In genomic region chr11:7905961-7906429, GRCh38 we compare ENCODE assay signal across 20 cellular contexts. TPM values are rescaled to one million over a fixed set of nuclear protein-coding genes. Genes with fewer than 3 reads are reported as not detected.
DNase-seq lines count a peak whose midpoint lies in the region; FAIRE-seq and TF ChIP-seq lines count a peak whose summit lies in the region.
"Had no signal": no experiment of that assay in that cellular context is flagged by ENCODE, and none has a peak within 500 bp of the region (broad histone marks: within the 10 kb centered on the region; RNA-seq: fewer than 3 reads in every experiment).

No MANE protein-coding gene starts in this region.

- peak overlapping the region; percentile 10 for H2BK120ac ChIP-seq in H9 (ENCODE audit: low read depth, low read length, poor library complexity, severe bottlenecking)

- H3K9me3 Mint-ChIP-seq in H9: no peaks in the 10 kb centered on the region
- H3K9me3 Mint-ChIP-seq in activated CD4-positive, alpha-beta memory T cell treated with anti-CD3 and anti-CD28 coated beads for 36 hours: no peaks in the 10 kb centered on the region
- H3K9me3 Mint-ChIP-seq: activated CD4-positive, alpha-beta T cell treated with anti-CD3 and anti-CD28 coated beads, Interleukin-2, amount 10 ng/mL, durations not matched to agents 24 days and 14 days; activated T-helper 1 cell treated with anti-CD3 and anti-CD28 coated beads, Interleukin-12 subunit alpha, Interleukin-12 subunit beta, Interleukin-2, Interleukin-4 antibody, amounts not matched to agents 30 ng/mL and 10 ng/mL and 1 ng/mL, durations not matched to agents 14 hours and 24 hours and 36 hours; memory B cell; T-helper 2 cell treated with Interferon-gamma antibody and Interleukin-4, amounts not matched to agents 5 μg/mL and 100 μg/mL, for 36 hours had no signal

- peak overlapping the region; percentile 8 for H4K5ac ChIP-seq in H9 (ENCODE audit: insufficient read length, low read depth, low read length)

- TF ChIP-seq POLR2A in H54 (IDR thresholded peaks at IDR 0.05; ENCODE audit: low read depth, low read length): no peak

- H4K91ac ChIP-seq in H9 (ENCODE audit: insufficient read length, low read depth, low read length): no peak overlapping the region

- H3F3A ChIP-seq in smooth muscle cell (ENCODE audit: low read depth): no peaks in the 10 kb centered on the region

- WGBS in H9 (ENCODE audit: extremely low coverage, insufficient read length, low lambda C conversion rate): no CpG with 5 or more reads among the region's 3 CpGs
- 18% methylated on average over 3 of the region's 3 CpGs for WGBS in smooth muscle cell (ENCODE audit: low lambda C conversion rate)

- FAIRE-seq in keratinocyte (lab: Jason Lieb, UNC): peak; percentile 56
- no peak for FAIRE-seq in H54 (lab: Jason Lieb, UNC)
- FAIRE-seq: GM12878 had no signal

- no peak overlapping the region for H3K23ac ChIP-seq in H9 (ENCODE audit: insufficient read length, low read depth, low read length)

- no peaks in the 10 kb centered on the region for H3K79me1 ChIP-seq in H9 (ENCODE audit: insufficient read depth, low read depth, low read length, poor library complexity, severe bottlenecking)

- peak overlapping the region; percentile 88 to 97 (median 95) for H3K27ac Mint-ChIP-seq in H9
- no peak overlapping the region for H3K27ac Mint-ChIP-seq in activated CD4-positive, alpha-beta memory T cell treated with anti-CD3 and anti-CD28 coated beads for 36 hours
- H3K27ac Mint-ChIP-seq: activated CD4-positive, alpha-beta T cell treated with anti-CD3 and anti-CD28 coated beads, Interleukin-2, amount 10 ng/mL, durations not matched to agents 24 days and 14 days; activated T-helper 1 cell treated with anti-CD3 and anti-CD28 coated beads, Interleukin-12 subunit alpha, Interleukin-12 subunit beta, Interleukin-2, Interleukin-4 antibody, amounts not matched to agents 30 ng/mL and 10 ng/mL and 1 ng/mL, durations not matched to agents 14 hours and 24 hours and 36 hours; memory B cell; T-helper 2 cell treated with Interferon-gamma antibody and Interleukin-4, amounts not matched to agents 5 μg/mL and 100 μg/mL, for 36 hours had no signal

- no peak overlapping the region for H4K8ac ChIP-seq in H9 (replicated peaks; ENCODE audit: insufficient read length, low read depth, low read length)

- no peak overlapping the region for H2AK5ac ChIP-seq in H9 (ENCODE audit: insufficient read length, low read length)

- no peaks in the 10 kb centered on the region for H3K79me2 ChIP-seq in H9 (ENCODE audit: insufficient read depth, low read length)
- peaks cover 8% of the 10 kb centered on the region for H3K79me2 ChIP-seq in keratinocyte (ENCODE audit: control insufficient read depth, insufficient read depth, low read length)
- no peaks in the 10 kb centered on the region for H3K79me2 ChIP-seq in smooth muscle cell (ENCODE audit: low read depth)

- H3K27me3 ChIP-seq in H9 (ENCODE audit: insufficient read depth, low read length) (no peaks in the 10 kb centered on the region), keratinocyte (ENCODE audit: control insufficient read depth, extremely low read depth, insufficient read depth, low read length) (no peaks in the 10 kb centered on the region), smooth muscle cell (ENCODE audit: low read depth) (no peaks in the 10 kb centered on the region)

- no peak overlapping the region for H3K56ac ChIP-seq in H9 (ENCODE audit: insufficient read length, low read depth, low read length)

- intact Hi-C loops in activated CD4-positive, alpha-beta memory T cell treated with anti-CD3 and anti-CD28 coated beads for 36 hours (cut with micrococcal nuclease): no loop called here

- peak overlapping the region; percentile 18 for H3K18ac ChIP-seq in H9 (ENCODE audit: insufficient read length, low read depth, low read length)

- H3K9me1 ChIP-seq in keratinocyte (ENCODE audit: control insufficient read depth, extremely low read depth, insufficient read depth, low read length): no peaks in the 10 kb centered on the region

- POLR2A ChIA-PET in activated CD4-positive, alpha-beta memory T cell treated with anti-CD3 and anti-CD28 coated beads for 36 hours (lab: Charles Lee): no interaction called here

- no peak for TF ChIP-seq CTCF in H9 (conservative IDR thresholded peaks at IDR 0.05)
- no peak for TF ChIP-seq CTCF in keratinocyte (optimal IDR thresholded peaks at IDR 0.05 in 1 of 3, IDR thresholded peaks at IDR 0.05 in 1 of 3, conservative IDR thresholded peaks at IDR 0.05 in 1 of 3; ENCODE audit: extremely low read depth in 1 of 3, insufficient read depth in 2 of 3, low read length in 3 of 3)
- no peak for TF ChIP-seq CTCF in smooth muscle cell (IDR thresholded peaks at IDR 0.05; ENCODE audit: borderline replicate concordance, insufficient read depth, poor library complexity, severe bottlenecking)
- TF ChIP-seq CTCF in GM20000 (IDR thresholded peaks at IDR 0.05; ENCODE audit: extremely low read depth, missing control alignments): no peak

- H3K4me2 ChIP-seq in H9 (ENCODE audit: insufficient read depth, insufficient read length, low read length): peak overlapping the region; percentile 50
- H3K4me2 ChIP-seq in keratinocyte (ENCODE audit: control insufficient read depth, extremely low read depth, insufficient read depth, low read depth, low read length): peak overlapping the region; percentile 93
- H3K4me2 ChIP-seq in smooth muscle cell: peak overlapping the region; percentile 64

- H4K20me1 ChIP-seq in H9 (ENCODE audit: control insufficient read depth, insufficient read depth, insufficient read length) (no peaks in the 10 kb centered on the region), keratinocyte (ENCODE audit: control insufficient read depth, extremely low read depth, insufficient read depth, low read length) (no peaks in the 10 kb centered on the region), smooth muscle cell (ENCODE audit: low read depth) (no peaks in the 10 kb centered on the region)

- H3K36me3 Mint-ChIP-seq in H9 (ENCODE audit: insufficient read depth in 1 of 3, low read depth in 3 of 3): no peaks in the 10 kb centered on the region; a peak in 1 of 7 replicates
- no peaks in the 10 kb centered on the region for H3K36me3 Mint-ChIP-seq in activated CD4-positive, alpha-beta memory T cell treated with anti-CD3 and anti-CD28 coated beads for 36 hours
- H3K36me3 Mint-ChIP-seq: memory B cell had no signal

- CTCF ChIA-PET in activated CD4-positive, alpha-beta memory T cell treated with anti-CD3 and anti-CD28 coated beads for 36 hours (lab: Charles Lee): interaction anchor here (0.8 to 1.4 kb wide), 4 partner anchors 14 to 193 kb away, joined by 3 to 4 read pairs (median 3); partner anchors contain the start of gene EIF3F

- no peak overlapping the region for H3T11ph ChIP-seq in H9 (ENCODE audit: low read length)

- H3K4me3 Mint-ChIP-seq in H9: peak overlapping the region in 1 of 2 experiments; percentile 30; a peak in 2 of 5 replicates
- H3K4me3 Mint-ChIP-seq in activated CD4-positive, alpha-beta memory T cell treated with anti-CD3 and anti-CD28 coated beads for 36 hours: no peak overlapping the region
- H3K4me3 Mint-ChIP-seq: activated CD4-positive, alpha-beta T cell treated with anti-CD3 and anti-CD28 coated beads, Interleukin-2, amount 10 ng/mL, durations not matched to agents 24 days and 14 days; activated T-helper 1 cell treated with anti-CD3 and anti-CD28 coated beads, Interleukin-12 subunit alpha, Interleukin-12 subunit beta, Interleukin-2, Interleukin-4 antibody, amounts not matched to agents 30 ng/mL and 10 ng/mL and 1 ng/mL, durations not matched to agents 14 hours and 24 hours and 36 hours; memory B cell; T-helper 2 cell treated with Interferon-gamma antibody and Interleukin-4, amounts not matched to agents 5 μg/mL and 100 μg/mL, for 36 hours had no signal

- H3K9me3 ChIP-seq in H9 (ENCODE audit: control insufficient read depth, low read depth, low read length) (no peaks in the 10 kb centered on the region), keratinocyte (ENCODE audit: control insufficient read depth, low read depth, low read length) (no peaks in the 10 kb centered on the region), smooth muscle cell (replicated peaks; ENCODE audit: low read depth) (no peaks in the 10 kb centered on the region)

- no peak overlapping the region for H2BK5ac ChIP-seq in H9 (ENCODE audit: insufficient read length, low read length)

- H3K4ac ChIP-seq in H9 (ENCODE audit: low read depth, low read length): no peak overlapping the region; the same call in 1 of the 2 replicates

- H2BK15ac ChIP-seq in H9 (ENCODE audit: low read depth, low read length): no peak overlapping the region

- H2AFZ ChIP-seq in H9 (ENCODE audit: low read length) (peak overlapping the region; percentile 16), keratinocyte (ENCODE audit: control insufficient read depth, low read length) (peak overlapping the region; percentile 62), smooth muscle cell (ENCODE audit: low read depth) (peak overlapping the region; percentile 22)

- peaks cover 4% of the 10 kb centered on the region; the same call in 1 of the 2 replicates for H3K4me1 ChIP-seq in H9 (ENCODE audit: insufficient read depth, low read length)
- peaks cover 48% of the 10 kb centered on the region for H3K4me1 ChIP-seq in keratinocyte (ENCODE audit: control insufficient read depth, extremely low read depth, insufficient read depth, low read length)
- H3K4me1 ChIP-seq in smooth muscle cell (ENCODE audit: low read depth): peaks cover 31% of the 10 kb centered on the region

- peak; percentile 59 for DNase-seq in H9
- peak; percentile 15 for DNase-seq in astrocyte of the hippocampus (ENCODE audit: low read depth, low spot score)
- DNase-seq in keratinocyte (ENCODE audit: low read depth, low spot score): no peak
- DNase-seq in smooth muscle cell (lab: John Stamatoyannopoulos, UW; ENCODE audit: unreplicated experiment): no peak
- DNase-seq in activated CD4-positive, alpha-beta memory T cell treated with anti-CD3 and anti-CD28 coated beads for 36 hours: no peak
- DNase-seq in NCI-H2029 (lab: John Stamatoyannopoulos, UW): no peak
- DNase-seq in GM20000 (ENCODE audit: low spot score): no peak
- DNase-seq in H54 (ENCODE audit: insufficient read length, low spot score): no peak
- DNase-seq: activated CD4-positive, alpha-beta T cell treated with anti-CD3 and anti-CD28 coated beads, Interleukin-2, amount 10 ng/mL, durations not matched to agents 24 days and 14 days; AML-193; aorta; GOT3; head of caudate nucleus; NCI-H1048; NCI-H2227 treated with DMSO at 0.1 percent for 48 hours; posterior cingulate gyrus had no signal

- dilution Hi-C loops in keratinocyte (cut with MboI; ENCODE audit: extremely low pct_ligation_motif_present, low sequenced_read_pairs): no loop called here

- H3K27ac ChIP-seq in H9 (ENCODE audit: insufficient read length, low read depth, low read length) (peak overlapping the region; percentile 62), keratinocyte (ENCODE audit: control insufficient read depth, insufficient read depth, low read length) (peak overlapping the region; percentile 67), smooth muscle cell (ENCODE audit: low read depth) (no peak overlapping the region)

- no peaks in the 10 kb centered on the region for H3K23me2 ChIP-seq in H9 (ENCODE audit: insufficient read length, low read depth, low read length, poor library complexity, severe bottlenecking)

- peak overlapping the region; percentile 38 to 78 (median 70) for H3K4me3 ChIP-seq in keratinocyte (ENCODE audit: control insufficient read depth in 2 of 3, extremely low read depth in 1 of 3, insufficient read depth in 2 of 3, low read depth in 1 of 3, low read length in 3 of 3)
- no peak overlapping the region for H3K4me3 ChIP-seq in smooth muscle cell
- H3K4me3 ChIP-seq: GM12878 had no signal

- H3K4me1 Mint-ChIP-seq in H9: peaks cover 67 to 72% of the 10 kb centered on the region in 2 experiments
- H3K4me1 Mint-ChIP-seq in activated CD4-positive, alpha-beta memory T cell treated with anti-CD3 and anti-CD28 coated beads for 36 hours (ENCODE audit: low read depth): no peaks in the 10 kb centered on the region
- H3K4me1 Mint-ChIP-seq: activated CD4-positive, alpha-beta T cell treated with anti-CD3 and anti-CD28 coated beads, Interleukin-2, amount 10 ng/mL, durations not matched to agents 24 days and 14 days; memory B cell had no signal

- no peaks in the 10 kb centered on the region for H3K36me3 ChIP-seq in keratinocyte (ENCODE audit: control insufficient read depth in 2 of 2, extremely low read depth in 1 of 2, insufficient read depth in 2 of 2, low read length in 2 of 2)
- no peaks in the 10 kb centered on the region for H3K36me3 ChIP-seq in smooth muscle cell (ENCODE audit: low read depth)

- peak overlapping the region; percentile 67; the same call in 1 of the 2 replicates for H3K14ac ChIP-seq in H9 (ENCODE audit: insufficient read depth, low read length)

- no peaks in the 10 kb centered on the region for H3K27me3 Mint-ChIP-seq in H9 (ENCODE audit: low read depth)
- peaks cover 8% of the 10 kb centered on the region for H3K27me3 Mint-ChIP-seq in activated CD4-positive, alpha-beta memory T cell treated with anti-CD3 and anti-CD28 coated beads for 36 hours

- H2BK12ac ChIP-seq in H9 (ENCODE audit: insufficient read length, low read depth, low read length): no peak overlapping the region

- H2BK20ac ChIP-seq in H9 (ENCODE audit: low read depth, low read length, poor library complexity, severe bottlenecking): no peak overlapping the region

- H3K9ac ChIP-seq in H9 (ENCODE audit: extremely low read depth, insufficient read length, low read length): peak overlapping the region; percentile 62
- peak overlapping the region; percentile 55 for H3K9ac ChIP-seq in keratinocyte (ENCODE audit: control insufficient read depth, extremely low read depth, insufficient read depth, low read length)
- H3K9ac ChIP-seq in smooth muscle cell (ENCODE audit: low read depth): no peak overlapping the region

RNA-seq across cellular contexts. Expression of gene OR10A6, which starts 25.1 kb away (rescaled TPM):
- not detected in 2 replicates for total RNA-seq in H9 (2021)
- polyA plus RNA-seq in keratinocyte: 0.06 to 0.45 TPM (median 0.26 TPM) in 3 replicates
- polyA plus RNA-seq in keratinocyte (2011; ENCODE audit: low read depth): 0.64 TPM
- polyA plus RNA-seq in keratinocyte (2011; cell fraction: cytosol; rRNA removed): 0.13 and 0.14 TPM in 2 replicates
- polyA plus RNA-seq in keratinocyte (2011; cell fraction: nucleus; rRNA removed): 0.83 and 1.2 TPM in 2 replicates
- 0.05 and 0.95 TPM in 2 replicates for polyA plus RNA-seq in keratinocyte (2012; ENCODE audit: low replicate concordance)
- polyA minus RNA-seq in keratinocyte: 0.13 TPM in 2 of 3 replicates, not detected in the other
- polyA minus RNA-seq in keratinocyte (2011; cell fraction: cytosol; rRNA and poly(A)+ RNA removed): not detected
- polyA minus RNA-seq in keratinocyte (2011; cell fraction: nucleus; rRNA and poly(A)+ RNA removed): 0.11 and 0.23 TPM in 2 replicates
- 0.31 TPM in 1 of 2 replicates, not detected in the other for total RNA-seq in smooth muscle cell
- not detected in 2 replicates for polyA plus RNA-seq in smooth muscle cell
- total RNA-seq in activated CD4-positive, alpha-beta memory T cell treated with anti-CD3 and anti-CD28 coated beads for 36 hours: not detected
- total RNA-seq: activated CD4-positive, alpha-beta T cell treated with anti-CD3 and anti-CD28 coated beads, Interleukin-2, amount 10 ng/mL, durations not matched to agents 24 days and 14 days; activated T-helper 1 cell treated with anti-CD3 and anti-CD28 coated beads, Interleukin-12 subunit alpha, Interleukin-12 subunit beta, Interleukin-2, Interleukin-4 antibody, amounts not matched to agents 30 ng/mL and 10 ng/mL and 1 ng/mL, durations not matched to agents 14 hours and 24 hours and 36 hours; aorta; GM12878 had no signal
- polyA plus RNA-seq: aorta, GM12878 had no signal

RNA-seq across cellular contexts. Expression of gene OR10A3, which starts 35.5 kb away (rescaled TPM):
- not detected in 2 replicates for total RNA-seq in H9 (2021)
- 0.04 to 0.40 TPM (median 0.07 TPM) in 3 replicates for polyA plus RNA-seq in keratinocyte
- polyA plus RNA-seq in keratinocyte (2011; ENCODE audit: low read depth): 0.22 TPM
- 0.06 TPM in 1 of 2 replicates, not detected in the other for polyA plus RNA-seq in keratinocyte (2011; cell fraction: cytosol; rRNA removed)
- 1.1 and 1.4 TPM in 2 replicates for polyA plus RNA-seq in keratinocyte (2011; cell fraction: nucleus; rRNA removed)
- polyA plus RNA-seq in keratinocyte (2012; ENCODE audit: low replicate concordance): 0.16 and 1.3 TPM in 2 replicates
- 1.2 to 1.4 TPM in 2 of 3 replicates, not detected in the other for polyA minus RNA-seq in keratinocyte
- not detected for polyA minus RNA-seq in keratinocyte (2011; cell fraction: cytosol; rRNA and poly(A)+ RNA removed)
- 1.0 TPM in 1 of 2 replicates, not detected in the other for polyA minus RNA-seq in keratinocyte (2011; cell fraction: nucleus; rRNA and poly(A)+ RNA removed)
- not detected in 2 replicates for total RNA-seq in smooth muscle cell
- not detected in 2 replicates for polyA plus RNA-seq in smooth muscle cell
- total RNA-seq in activated CD4-positive, alpha-beta memory T cell treated with anti-CD3 and anti-CD28 coated beads for 36 hours: not detected
- total RNA-seq: activated CD4-positive, alpha-beta T cell treated with anti-CD3 and anti-CD28 coated beads, Interleukin-2, amount 10 ng/mL, durations not matched to agents 24 days and 14 days; activated T-helper 1 cell treated with anti-CD3 and anti-CD28 coated beads, Interleukin-12 subunit alpha, Interleukin-12 subunit beta, Interleukin-2, Interleukin-4 antibody, amounts not matched to agents 30 ng/mL and 10 ng/mL and 1 ng/mL, durations not matched to agents 14 hours and 24 hours and 36 hours; aorta; GM12878 had no signal
- polyA plus RNA-seq: aorta had no signal

RNA-seq across cellular contexts. Expression of gene NLRP10, which starts 59.3 kb away (rescaled TPM):
- total RNA-seq in H9 (2021) (not detected in 2 replicates), smooth muscle cell (0.13 and 0.81 TPM in 2 replicates)
- polyA plus RNA-seq in keratinocyte (7.1 to 19.1 TPM (median 9.2 TPM) in 3 replicates), smooth muscle cell (0.59 TPM in 1 of 2 replicates, not detected in the other)
- 133 TPM for polyA plus RNA-seq in keratinocyte (2011; ENCODE audit: low read depth)
- polyA plus RNA-seq in keratinocyte (2011; cell fraction: cytosol; rRNA removed): 7.9 and 12.8 TPM in 2 replicates
- 22.9 and 25.9 TPM in 2 replicates for polyA plus RNA-seq in keratinocyte (2011; cell fraction: nucleus; rRNA removed)
- 7.1 and 111 TPM in 2 replicates for polyA plus RNA-seq in keratinocyte (2012; ENCODE audit: low replicate concordance)
- polyA minus RNA-seq in keratinocyte: 17.3 to 110 TPM (median 32.4 TPM) in 3 replicates
- polyA minus RNA-seq in keratinocyte (2011; cell fraction: cytosol; rRNA and poly(A)+ RNA removed): 18.8 TPM
- polyA minus RNA-seq in keratinocyte (2011; cell fraction: nucleus; rRNA and poly(A)+ RNA removed): 50.1 and 53.8 TPM in 2 replicates
- not detected for total RNA-seq in activated CD4-positive, alpha-beta memory T cell treated with anti-CD3 and anti-CD28 coated beads for 36 hours
- total RNA-seq: activated CD4-positive, alpha-beta T cell treated with anti-CD3 and anti-CD28 coated beads, Interleukin-2, amount 10 ng/mL, durations not matched to agents 24 days and 14 days; activated T-helper 1 cell treated with anti-CD3 and anti-CD28 coated beads, Interleukin-12 subunit alpha, Interleukin-12 subunit beta, Interleukin-2, Interleukin-4 antibody, amounts not matched to agents 30 ng/mL and 10 ng/mL and 1 ng/mL, durations not matched to agents 14 hours and 24 hours and 36 hours; aorta; GM12878 had no signal
- polyA plus RNA-seq: aorta had no signal

Comparison
In these comparisons a context has a peak if more than half of its experiments do, and no peak if none do; other contexts are left out.
1. DNase-seq: peak in H9 (single experiment) and astrocyte of the hippocampus (single experiment); none in keratinocyte (single experiment), smooth muscle cell (single experiment), activated CD4-positive, alpha-beta memory T cell treated with anti-CD3 and anti-CD28 coated beads for 36 hours (single experiment), NCI-H2029 (single experiment), GM20000 (single experiment) and H54 (single experiment).
2. Peak in every context shown above with its lines, with median percentiles within 50 percentile points of each other: H2AFZ ChIP-seq and H3K4me2 ChIP-seq.